Comparison of ENCODE assay signal across 35 cellular contexts in genomic region chr20:43248341-43248740, GRCh38. TPM values are rescaled to one million over a fixed set of nuclear protein-coding genes. Genes with fewer than 3 reads are reported as not detected.
"Had no signal": no experiment of that assay in that cellular context is flagged by ENCODE, and none has a peak within 500 bp of the region (broad histone marks: within the 10 kb centered on the region; RNA-seq: fewer than 3 reads in every experiment).

No MANE protein-coding gene starts in this region.

- H2AFZ ChIP-seq: PC-9 had no signal

- H3K9me3 ChIP-seq: MG63, SJSA1, SK-N-SH had no signal

- H3K9me2 ChIP-seq: SK-N-SH had no signal

- DNase-seq: Kasumi-1, MG63, NCI-H1048, NCI-H1092 treated with DMSO at 0.1 percent for 48 hours, NCI-H1105 treated with DMSO at 0.1 percent for 48 hours, NCI-H1417, NCI-H1436, NCI-H146, NCI-H1694, NCI-H187, NCI-H1930, NCI-H2029 treated with DMSO at 0.1 percent for 48 hours, NCI-H2081 treated with DMSO at 0.1 percent for 48 hours, NCI-H2107, NCI-H2171, NCI-H226, NCI-H446 treated with DMSO at 0.1 percent for 48 hours, NCI-H510A, NCI-H524, NCI-H526, NCI-H69, NCI-H748 treated with DMSO at 0.1 percent for 48 hours, NCI-H82, PC-9, Right ventricle myocardium superior, SHP77 treated with DMSO at 0.1 percent for 48 hours, SK-N-SH, SW 1271 had no signal

- FAIRE-seq: RCC 7860 had no signal

- ATAC-seq: Panc1 had no signal

- H3K4me2 ChIP-seq: PC-9, SK-N-SH had no signal

- H3K27ac ChIP-seq: PC-9, RWPE1, SJSA1 had no signal

- H3K36me3 ChIP-seq: MG63, SJSA1 had no signal

- H3K4me3 ChIP-seq: MG63, PC-9, SJSA1 had no signal

- H3K9ac ChIP-seq: SK-N-SH had no signal

- H3K4me1 ChIP-seq: SJSA1 had no signal

- H3K27me3 ChIP-seq: MG63 had no signal

RNA-seq across cellular contexts. Expression of gene PTPRT, which starts 58.6 kb away (rescaled TPM):
- total RNA-seq: M059J, OCI-LY7, PC-9, RPMI7951, SJSA1 had no signal
- polyA plus RNA-seq: SK-N-SH had no signal
